ENCODE assay signal across 28 cellular contexts in genomic region chr7:77506899-77507298, GRCh38.
"Had no signal": no experiment of that assay in that cellular context is flagged by ENCODE, and none has a peak within 500 bp of the region (broad histone marks: within the 10 kb centered on the region; RNA-seq: fewer than 3 reads in every experiment).

No MANE protein-coding gene starts in this region.

- H3K27me3 Mint-ChIP-seq: stimulated activated memory B cell treated with anti-CD40 and anti-IgM and Interleukin-4, amounts not matched to agents 10 μg/mL and 1 μg/mL and 100 μg/mL, for 72 hours; stimulated activated naive CD8-positive, alpha-beta T cell treated with anti-CD3 and anti-CD28 coated beads, Interleukin-15, amount 100 ng/mL, for 72 hours; type B pancreatic cell had no signal

- H3K9me3 ChIP-seq: stomach, suprapubic skin, testis, thoracic aorta, thyroid gland, tibial artery, tibial nerve, transverse colon, upper lobe of left lung, upper lobe of right lung, uterus, vagina had no signal

- DNase-seq: stimulated activated CD4-positive, alpha-beta T cell treated with anti-CD3 and anti-CD28 coated beads, Interleukin-2, amount 100 ng/mL, for 48 hours; stimulated activated CD4-positive, alpha-beta T cell treated with anti-CD3 and anti-CD28 coated beads, Interleukin-4, amount 100 ng/mL, for 1 hour; stimulated activated CD4-positive, alpha-beta T cell treated with anti-CD3 and anti-CD28 coated beads, Interleukin-4, amount 100 ng/mL, for 24 hours; stimulated activated CD4-positive, alpha-beta T cell treated with anti-CD3 and anti-CD28 coated beads, Interleukin-4, amount 100 ng/mL, for 4 hours; stimulated activated CD8-positive, alpha-beta memory T cell treated with anti-CD3 and anti-CD28 coated beads, Interleukin-4, amount 100 ng/mL, for 48 hours; stimulated activated naive B cell treated with anti-CD40 and anti-IgM and Interleukin-4, amounts not matched to agents 10 μg/mL and 1 μg/mL and 100 μg/mL, for 72 hours; stimulated activated naive CD4-positive, alpha-beta T cell; stimulated activated naive CD4-positive, alpha-beta T cell treated with Interleukin-2 at 50 U/mL for 16 hours; stimulated activated naive CD8-positive, alpha-beta T cell treated with anti-CD3 and anti-CD28 coated beads, Interleukin-15, amount 100 ng/mL, for 72 hours; stimulated activated naive CD8-positive, alpha-beta T cell treated with anti-CD3 and anti-CD28 coated beads, Interleukin-15, Interleukin-2, amounts not matched to agents 100 U/mL and 50 U/mL, for 24 hours; stomach; substantia nigra; testis; thyroid gland; tibial artery; transverse colon; trophoblast cell; upper lobe of left lung; upper lobe of right lung; uterus had no signal

- H3K27me3 ChIP-seq: stomach, suprapubic skin, testis, thyroid gland, tibial artery, tibial nerve, transverse colon, upper lobe of left lung, upper lobe of right lung, uterus, vagina had no signal

- H3K27ac Mint-ChIP-seq: stimulated activated effector memory CD8-positive, alpha-beta T cell treated with anti-CD3 and anti-CD28 coated beads, Interleukin-12 subunit alpha, Interleukin-12 subunit beta, amount 100 ng/mL, for 72 hours; stimulated activated memory B cell treated with anti-CD40 and anti-IgM and Interleukin-4, amounts not matched to agents 10 μg/mL and 1 μg/mL and 100 μg/mL, for 72 hours; stimulated activated naive B cell treated with anti-CD40 and anti-IgM and Interleukin-4, amounts not matched to agents 10 μg/mL and 1 μg/mL and 100 μg/mL, for 72 hours; stimulated activated naive CD8-positive, alpha-beta T cell treated with anti-CD3 and anti-CD28 coated beads, Interleukin-15, amount 100 ng/mL, for 72 hours; stimulated activated naive CD8-positive, alpha-beta T cell treated with anti-CD3 and anti-CD28 coated beads, Interleukin-15, Interleukin-2, amounts not matched to agents 100 ng/mL and 50 ng/mL, for 24 hours; type B pancreatic cell had no signal

- ATAC-seq: stimulated activated effector memory CD8-positive, alpha-beta T cell treated with anti-CD3 and anti-CD28 coated beads, Interleukin-12 subunit alpha, Interleukin-12 subunit beta, amount 100 ng/mL, for 72 hours; stimulated activated memory B cell treated with anti-CD40 and anti-IgM and Interleukin-4, amounts not matched to agents 10 μg/mL and 1 μg/mL and 100 μg/mL, for 72 hours; stimulated activated naive B cell treated with anti-CD40 and anti-IgM and Interleukin-4, amounts not matched to agents 10 μg/mL and 1 μg/mL and 100 μg/mL, for 72 hours; stimulated activated naive CD8-positive, alpha-beta T cell treated with anti-CD3 and anti-CD28 coated beads, Interleukin-15, amount 100 ng/mL, for 72 hours; stimulated activated naive CD8-positive, alpha-beta T cell treated with anti-CD3 and anti-CD28 coated beads, Interleukin-15, Interleukin-2, amounts not matched to agents 100 U/mL and 50 U/mL, for 24 hours; upper lobe of right lung had no signal

- H3K4me1 ChIP-seq: stomach, suprapubic skin, testis, thyroid gland, tibial artery, tibial nerve, transverse colon, upper lobe of left lung, upper lobe of right lung, uterus, vagina had no signal

- H3K36me3 ChIP-seq: stomach, suprapubic skin, thoracic aorta, thyroid gland, tibial artery, tibial nerve, transverse colon, upper lobe of left lung, upper lobe of right lung, uterus, vagina had no signal

- H3K9me3 Mint-ChIP-seq: stimulated activated effector memory CD8-positive, alpha-beta T cell treated with anti-CD3 and anti-CD28 coated beads, Interleukin-12 subunit alpha, Interleukin-12 subunit beta, amount 100 ng/mL, for 72 hours; stimulated activated memory B cell treated with anti-CD40 and anti-IgM and Interleukin-4, amounts not matched to agents 10 μg/mL and 1 μg/mL and 100 μg/mL, for 72 hours; stimulated activated naive CD8-positive, alpha-beta T cell treated with anti-CD3 and anti-CD28 coated beads, Interleukin-15, amount 100 ng/mL, for 72 hours; stimulated activated naive CD8-positive, alpha-beta T cell treated with anti-CD3 and anti-CD28 coated beads, Interleukin-15, Interleukin-2, amounts not matched to agents 100 ng/mL and 50 ng/mL, for 24 hours; type B pancreatic cell had no signal

- H3K27ac ChIP-seq: stomach, suprapubic skin, testis, thoracic aorta, thyroid gland, tibial artery, tibial nerve, transverse colon, upper lobe of left lung, upper lobe of right lung, uterus, vagina had no signal

- H3K36me3 Mint-ChIP-seq: stimulated activated effector memory CD8-positive, alpha-beta T cell treated with anti-CD3 and anti-CD28 coated beads, Interleukin-12 subunit alpha, Interleukin-12 subunit beta, amount 100 ng/mL, for 72 hours; stimulated activated memory B cell treated with anti-CD40 and anti-IgM and Interleukin-4, amounts not matched to agents 10 μg/mL and 1 μg/mL and 100 μg/mL, for 72 hours; stimulated activated naive B cell treated with anti-CD40 and anti-IgM and Interleukin-4, amounts not matched to agents 10 μg/mL and 1 μg/mL and 100 μg/mL, for 72 hours; type B pancreatic cell had no signal

- H3K4me3 ChIP-seq: stomach, suprapubic skin, testis, thoracic aorta, thyroid gland, tibial artery, tibial nerve, transverse colon, upper lobe of left lung, upper lobe of right lung, uterus, vagina had no signal

- H3K4me1 Mint-ChIP-seq: stimulated activated effector memory CD8-positive, alpha-beta T cell treated with anti-CD3 and anti-CD28 coated beads, Interleukin-12 subunit alpha, Interleukin-12 subunit beta, amount 100 ng/mL, for 72 hours; stimulated activated memory B cell treated with anti-CD40 and anti-IgM and Interleukin-4, amounts not matched to agents 10 μg/mL and 1 μg/mL and 100 μg/mL, for 72 hours; stimulated activated naive B cell treated with anti-CD40 and anti-IgM and Interleukin-4, amounts not matched to agents 10 μg/mL and 1 μg/mL and 100 μg/mL, for 72 hours; stimulated activated naive CD8-positive, alpha-beta T cell treated with anti-CD3 and anti-CD28 coated beads, Interleukin-15, amount 100 ng/mL, for 72 hours had no signal

- H3K4me3 Mint-ChIP-seq: stimulated activated effector memory CD8-positive, alpha-beta T cell treated with anti-CD3 and anti-CD28 coated beads, Interleukin-12 subunit alpha, Interleukin-12 subunit beta, amount 100 ng/mL, for 72 hours; stimulated activated memory B cell treated with anti-CD40 and anti-IgM and Interleukin-4, amounts not matched to agents 10 μg/mL and 1 μg/mL and 100 μg/mL, for 72 hours; stimulated activated naive B cell treated with anti-CD40 and anti-IgM and Interleukin-4, amounts not matched to agents 10 μg/mL and 1 μg/mL and 100 μg/mL, for 72 hours; stimulated activated naive CD8-positive, alpha-beta T cell treated with anti-CD3 and anti-CD28 coated beads, Interleukin-15, amount 100 ng/mL, for 72 hours; stimulated activated naive CD8-positive, alpha-beta T cell treated with anti-CD3 and anti-CD28 coated beads, Interleukin-15, Interleukin-2, amounts not matched to agents 100 ng/mL and 50 ng/mL, for 24 hours; type B pancreatic cell had no signal
